25 cellular contexts compared by ENCODE assay signal in the genomic region with DNA sequence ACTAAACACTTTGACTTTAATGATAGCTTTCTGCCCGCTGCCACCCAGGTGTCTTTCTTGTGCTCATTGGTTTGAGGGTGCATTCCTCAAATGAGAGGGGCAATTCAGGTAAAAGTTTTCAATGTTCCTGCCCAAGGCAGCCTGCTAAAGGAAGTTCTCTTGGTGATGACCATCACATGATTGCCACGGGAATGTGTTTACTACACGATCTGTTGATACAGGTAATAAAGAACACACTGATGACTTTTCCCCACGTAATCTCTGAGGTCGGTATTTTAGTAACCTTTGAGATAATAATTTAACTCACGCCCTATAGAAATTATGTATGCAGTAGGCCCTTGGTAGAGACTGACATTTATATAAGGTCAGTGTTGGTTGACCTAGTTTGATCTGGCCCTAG.
"Had no signal": no experiment of that assay in that cellular context is flagged by ENCODE, and none has a peak within 500 bp of the region (broad histone marks: within the 10 kb centered on the region; RNA-seq: fewer than 3 reads in every experiment).

No MANE protein-coding gene starts in this region.

- H3K27ac ChIP-seq: neural progenitor cell, thyroid gland had no signal

- H3K27ac Mint-ChIP-seq: activated B cell treated with CpG ODN at 0.5 μM for 24 hours; activated CD4-positive, alpha-beta T cell treated with anti-CD3 and anti-CD28 coated beads for 36 hours; activated naive CD4-positive, alpha-beta T cell treated with anti-CD3 and anti-CD28 coated beads for 36 hours; activated naive CD8-positive, alpha-beta T cell treated with anti-CD3 and anti-CD28 coated beads, Interleukin-2, amount 10 ng/mL, durations not matched to agents 7 days and 5 days; dendritic cell treated with granulocyte-macrophage colony-stimulating factor and Interleukin-4, amounts not matched to agents 40 ng/mL and 50 ng/mL, for 4 days; neural progenitor cell had no signal

- H3K4me3 ChIP-seq: neural progenitor cell, thyroid gland had no signal

- H3K9ac ChIP-seq: neural progenitor cell had no signal

- H3K36me3 ChIP-seq: neural progenitor cell, thyroid gland had no signal

- H3K27me3 Mint-ChIP-seq: activated B cell treated with CpG ODN at 0.5 μM for 24 hours; activated CD4-positive, alpha-beta T cell treated with anti-CD3 and anti-CD28 coated beads for 36 hours; activated naive CD8-positive, alpha-beta T cell treated with anti-CD3 and anti-CD28 coated beads, Interleukin-2, amount 10 ng/mL, durations not matched to agents 7 days and 5 days; dendritic cell treated with granulocyte-macrophage colony-stimulating factor and Interleukin-4, amounts not matched to agents 40 ng/mL and 50 ng/mL, for 4 days had no signal

- ATAC-seq: activated CD4-positive, alpha-beta T cell treated with anti-CD3 and anti-CD28 coated beads for 36 hours; left ventricle myocardium superior had no signal

- H3K4me2 ChIP-seq: neural progenitor cell had no signal

- H3K4me1 Mint-ChIP-seq: activated B cell treated with CpG ODN at 0.5 μM for 24 hours; activated CD4-positive, alpha-beta T cell treated with anti-CD3 and anti-CD28 coated beads for 36 hours had no signal

- H3K27me3 ChIP-seq: neural progenitor cell, thyroid gland had no signal

- H2AFZ ChIP-seq: neural progenitor cell had no signal

- DNase-seq: activated B cell treated with CpG ODN at 0.5 μM for 24 hours; activated CD4-positive, alpha-beta T cell treated with anti-CD3 and anti-CD28 coated beads for 36 hours; activated CD4-positive, alpha-beta T cell treated with anti-CD3 and anti-CD28 coated beads, Interleukin-2, amount 50 U/mL, for 4 hours; activated CD8-positive, alpha-beta memory T cell treated with anti-CD3 and anti-CD28 coated beads, Interleukin-2, amount 50 U/mL, for 48 hours; activated effector memory CD4-positive, alpha-beta T cell treated with Interleukin-2 at 50 U/mL for 16 hours; activated naive CD4-positive, alpha-beta T cell treated with anti-CD3 and anti-CD28 coated beads for 36 hours; activated naive CD8-positive, alpha-beta T cell treated with anti-CD3 and anti-CD28 coated beads, Interleukin-2, amount 10 ng/mL, durations not matched to agents 7 days and 5 days; activated T-cell treated with anti-CD3 and anti-CD28 coated beads, Interleukin-2, amount 50 U/mL, for 48 hours; amniotic stem cell; cerebellar nuclear complex; effector CD4-positive, alpha-beta T cell; erythroblast; foreskin melanocyte; hippocampal formation; left ventricle myocardium superior; midbrain; retina; stimulated activated CD4-positive, alpha-beta T cell treated with anti-CD3 and anti-CD28 coated beads, Interleukin-4, amount 100 ng/mL, for 24 hours; stimulated activated naive CD4-positive, alpha-beta T cell treated with Interleukin-2 at 50 U/mL for 16 hours; substantia nigra; T-helper 1 cell; T1000; thyroid gland had no signal

- H3K4me3 Mint-ChIP-seq: activated B cell treated with CpG ODN at 0.5 μM for 24 hours; activated CD4-positive, alpha-beta T cell treated with anti-CD3 and anti-CD28 coated beads for 36 hours; activated naive CD4-positive, alpha-beta T cell treated with anti-CD3 and anti-CD28 coated beads for 36 hours; activated naive CD8-positive, alpha-beta T cell treated with anti-CD3 and anti-CD28 coated beads, Interleukin-2, amount 10 ng/mL, durations not matched to agents 7 days and 5 days; dendritic cell treated with granulocyte-macrophage colony-stimulating factor and Interleukin-4, amounts not matched to agents 40 ng/mL and 50 ng/mL, for 4 days; neural progenitor cell had no signal

- H3K9me3 ChIP-seq: thyroid gland had no signal

- H3K9me3 Mint-ChIP-seq: activated B cell treated with CpG ODN at 0.5 μM for 24 hours; activated naive CD4-positive, alpha-beta T cell treated with anti-CD3 and anti-CD28 coated beads for 36 hours; dendritic cell treated with granulocyte-macrophage colony-stimulating factor and Interleukin-4, amounts not matched to agents 40 ng/mL and 50 ng/mL, for 4 days had no signal
